Comparison of ENCODE assay signal across 9 cellular contexts in genomic region chr19:18091217-18091608, GRCh38. TPM values are rescaled to one million over a fixed set of nuclear protein-coding genes. Genes with fewer than 3 reads are reported as not detected.
A peak's percentile ranks its signal among the peaks of the same experiment; 100 is the strongest.
DNase-seq lines count a peak whose midpoint lies in the region; ATAC-seq and TF ChIP-seq lines count a peak whose summit lies in the region.
"Had no signal": no experiment of that assay in that cellular context is flagged by ENCODE, and none has a peak within 500 bp of the region (broad histone marks: within the 10 kb centered on the region; RNA-seq: fewer than 3 reads in every experiment).

No MANE protein-coding gene starts in this region.

- no peaks in the 10 kb centered on the region for H3K9me3 ChIP-seq in BLaER1 treated with 17β-estradiol and CSF1 and Interleukin-3, amounts not matched to agents 10 nM and 100 nM (replicated peaks in 1 of 11)
- H3K9me3 ChIP-seq in lung (ENCODE audit: control insufficient read depth in 2 of 2, insufficient read depth in 1 of 2, low read length in 1 of 2): no peaks in the 10 kb centered on the region

- H3K4me1 ChIP-seq in BLaER1 treated with 17β-estradiol and CSF1 and Interleukin-3, amounts not matched to agents 10 nM and 100 nM: peaks cover 59 to 74% (median 66%) of the 10 kb centered on the region in 10 experiments
- peaks cover 0 to 2% of the 10 kb centered on the region in 2 donors for H3K4me1 ChIP-seq in lung (ENCODE audit: control insufficient read depth in 2 of 2, insufficient read depth in 2 of 2, low read length in 2 of 2)

- H3K27me3 ChIP-seq in BLaER1 treated with 17β-estradiol and CSF1 and Interleukin-3, amounts not matched to agents 10 nM and 100 nM: no peaks in the 10 kb centered on the region
- no peaks in the 10 kb centered on the region for H3K27me3 ChIP-seq in lung (ENCODE audit: control insufficient read depth, insufficient read depth)

- peaks cover 53% of the 10 kb centered on the region for H3K4me1 Mint-ChIP-seq in activated T-helper 1 cell treated with anti-CD3 and anti-CD28 coated beads, Interleukin-12 subunit alpha, Interleukin-12 subunit beta, Interleukin-2, Interleukin-4 antibody, amounts not matched to agents 30 ng/mL and 10 ng/mL and 1 ng/mL, durations not matched to agents 14 hours and 24 hours and 36 hours (ENCODE audit: low read depth)

- TF ChIP-seq POLR2A in NB4 (IDR thresholded peaks at IDR 0.05; ENCODE audit: extremely low read depth, insufficient read length): no peak

- peak; percentile 81 for DNase-seq in NB4 (ENCODE audit: low read depth)
- DNase-seq in activated T-helper 1 cell treated with anti-CD3 and anti-CD28 coated beads, Interleukin-12 subunit alpha, Interleukin-12 subunit beta, Interleukin-2, Interleukin-4 antibody, amounts not matched to agents 30 ng/mL and 10 ng/mL and 1 ng/mL, durations not matched to agents 14 hours and 24 hours and 36 hours (ENCODE audit: low spot score): peak; percentile 77
- DNase-seq in lung (ENCODE audit: low spot score): peak; percentile 57
- DNase-seq in stimulated activated naive CD8-positive, alpha-beta T cell treated with anti-CD3 and anti-CD28 coated beads, Interleukin-15, Interleukin-2, amounts not matched to agents 100 U/mL and 50 U/mL, for 24 hours: peak; percentile 90
- no peak for DNase-seq in hepatic stellate cell (ENCODE audit: low spot score)

- H4K20me1 ChIP-seq in BLaER1 treated with 17β-estradiol and CSF1 and Interleukin-3, amounts not matched to agents 10 nM and 100 nM: no peaks in the 10 kb centered on the region

- H3K36me3 Mint-ChIP-seq in activated T-helper 1 cell treated with anti-CD3 and anti-CD28 coated beads, Interleukin-12 subunit alpha, Interleukin-12 subunit beta, Interleukin-2, Interleukin-4 antibody, amounts not matched to agents 30 ng/mL and 10 ng/mL and 1 ng/mL, durations not matched to agents 14 hours and 24 hours and 36 hours (ENCODE audit: low read depth): peaks cover 2% of the 10 kb centered on the region

- H3K27ac Mint-ChIP-seq in activated T-helper 1 cell treated with anti-CD3 and anti-CD28 coated beads, Interleukin-12 subunit alpha, Interleukin-12 subunit beta, Interleukin-2, Interleukin-4 antibody, amounts not matched to agents 30 ng/mL and 10 ng/mL and 1 ng/mL, durations not matched to agents 14 hours and 24 hours and 36 hours: peak overlapping the region; percentile 94

- peak overlapping the region; percentile 66 to 91 (median 76); a peak in 21 of 22 replicates for H3K27ac ChIP-seq in BLaER1 treated with 17β-estradiol and CSF1 and Interleukin-3, amounts not matched to agents 10 nM and 100 nM
- H3K27ac ChIP-seq in lung (ENCODE audit: low read depth in 1 of 2, low read length in 1 of 2): peak overlapping the region in 1 of 2 donors; percentile 73

- no peaks in the 10 kb centered on the region for H3K36me3 ChIP-seq in BLaER1 treated with 17β-estradiol and CSF1 and Interleukin-3, amounts not matched to agents 10 nM and 100 nM
- H3K36me3 ChIP-seq in lung (ENCODE audit: control insufficient read depth in 2 of 2, insufficient read depth in 2 of 2, low read length in 2 of 2): no peaks in the 10 kb centered on the region

- ATAC-seq in lung (ENCODE audit: insufficient read depth, low FRiP score): peak; percentile 21
- peak; percentile 74 for ATAC-seq in stimulated activated naive CD8-positive, alpha-beta T cell treated with anti-CD3 and anti-CD28 coated beads, Interleukin-15, Interleukin-2, amounts not matched to agents 100 U/mL and 50 U/mL, for 24 hours
- ATAC-seq in GM21515 (IDR thresholded peaks at IDR 0.05; ENCODE audit: unreplicated experiment): no peak
- no peak for ATAC-seq in HG03045 (IDR thresholded peaks at IDR 0.05; ENCODE audit: unreplicated experiment)

- TF ChIP-seq CTCF in NB4 (IDR thresholded peaks at IDR 0.05; ENCODE audit: low read depth, low read length) (no peak), lung (IDR thresholded peaks at IDR 0.05; ENCODE audit: control extremely low read depth, extremely low read depth) (no peak)

- H3K4me2 ChIP-seq in BLaER1 treated with 17β-estradiol and CSF1 and Interleukin-3, amounts not matched to agents 10 nM and 100 nM: peak overlapping the region; percentile 54 to 97 (median 67)

- no peaks in the 10 kb centered on the region for H3K27me3 Mint-ChIP-seq in activated T-helper 1 cell treated with anti-CD3 and anti-CD28 coated beads, Interleukin-12 subunit alpha, Interleukin-12 subunit beta, Interleukin-2, Interleukin-4 antibody, amounts not matched to agents 30 ng/mL and 10 ng/mL and 1 ng/mL, durations not matched to agents 14 hours and 24 hours and 36 hours (ENCODE audit: insufficient read depth)

- peak overlapping the region; percentile 69 for H3K4me3 Mint-ChIP-seq in activated T-helper 1 cell treated with anti-CD3 and anti-CD28 coated beads, Interleukin-12 subunit alpha, Interleukin-12 subunit beta, Interleukin-2, Interleukin-4 antibody, amounts not matched to agents 30 ng/mL and 10 ng/mL and 1 ng/mL, durations not matched to agents 14 hours and 24 hours and 36 hours

- no peaks in the 10 kb centered on the region for H3K9me3 Mint-ChIP-seq in activated T-helper 1 cell treated with anti-CD3 and anti-CD28 coated beads, Interleukin-12 subunit alpha, Interleukin-12 subunit beta, Interleukin-2, Interleukin-4 antibody, amounts not matched to agents 30 ng/mL and 10 ng/mL and 1 ng/mL, durations not matched to agents 14 hours and 24 hours and 36 hours

- H3K9ac ChIP-seq in BLaER1 treated with 17β-estradiol and CSF1 and Interleukin-3, amounts not matched to agents 10 nM and 100 nM: peak overlapping the region; percentile 35 to 74 (median 62); a peak in 18 of 22 replicates

- peak overlapping the region in 1 of 10 experiments; percentile 10; a peak in 1 of 20 replicates for H3K4me3 ChIP-seq in BLaER1 treated with 17β-estradiol and CSF1 and Interleukin-3, amounts not matched to agents 10 nM and 100 nM
- no peak overlapping the region for H3K4me3 ChIP-seq in NB4 (ENCODE audit: low read depth, low read length)
- H3K4me3 ChIP-seq in lung: no peak overlapping the region

- intact Hi-C loops in activated T-helper 1 cell treated with anti-CD3 and anti-CD28 coated beads, Interleukin-12 subunit alpha, Interleukin-12 subunit beta, Interleukin-2, Interleukin-4 antibody, amounts not matched to agents 30 ng/mL and 10 ng/mL and 1 ng/mL, durations not matched to agents 14 hours and 24 hours and 36 hours (cut with micrococcal nuclease): no loop called here

- WGBS in lung, 2 donors: 14 to 41% methylated on average over 12 of the region's 12 CpGs

RNA-seq across cellular contexts. Expression of gene IL12RB1, which starts 4.5 kb away (rescaled TPM):
- total RNA-seq in activated T-helper 1 cell treated with anti-CD3 and anti-CD28 coated beads, Interleukin-12 subunit alpha, Interleukin-12 subunit beta, Interleukin-2, Interleukin-4 antibody, amounts not matched to agents 30 ng/mL and 10 ng/mL and 1 ng/mL, durations not matched to agents 14 hours and 24 hours and 36 hours: 44.5 and 47.5 TPM in 2 replicates
- 1 to 10 TPM; 1.3 to 7.8 TPM for total RNA-seq in lung
- 1 to 10 TPM; 3.0 to 6.7 TPM for polyA plus RNA-seq in lung
- total RNA-seq: pulmonary artery endothelial cell had no signal

RNA-seq across cellular contexts. Expression of gene MAST3, which starts 6.4 kb away (rescaled TPM):
- 16.5 and 17.6 TPM in 2 replicates for total RNA-seq in activated T-helper 1 cell treated with anti-CD3 and anti-CD28 coated beads, Interleukin-12 subunit alpha, Interleukin-12 subunit beta, Interleukin-2, Interleukin-4 antibody, amounts not matched to agents 30 ng/mL and 10 ng/mL and 1 ng/mL, durations not matched to agents 14 hours and 24 hours and 36 hours
- total RNA-seq in lung: 10 to 100 TPM in 1 of 2 donors, 1 to 10 TPM in 1; 6.5 to 24.0 TPM
- polyA plus RNA-seq in lung: 10 to 100 TPM in 1 of 2 donors, 1 to 10 TPM in 1; 5.0 to 12.1 TPM

Comparison
In these comparisons a context has a peak if more than half of its experiments do, and no peak if none do; other contexts are left out.
1. ATAC-seq: peak in lung (single experiment) and stimulated activated naive CD8-positive, alpha-beta T cell treated with anti-CD3 and anti-CD28 coated beads, Interleukin-15, Interleukin-2, amounts not matched to agents 100 U/mL and 50 U/mL, for 24 hours (single experiment); none in GM21515 (single experiment) and HG03045 (single experiment).